Comparison of ENCODE assay signal across 29 cellular contexts in genomic region chr10:100760726-100761125, GRCh38. TPM values are rescaled to one million over a fixed set of nuclear protein-coding genes. Genes with fewer than 3 reads are reported as not detected.
DNase-seq lines count a peak whose midpoint lies in the region; ATAC-seq and TF ChIP-seq lines count a peak whose summit lies in the region.
"Had no signal": no experiment of that assay in that cellular context is flagged by ENCODE, and none has a peak within 500 bp of the region (broad histone marks: within the 10 kb centered on the region; RNA-seq: fewer than 3 reads in every experiment).

No MANE protein-coding gene starts in this region.

- no peak overlapping the region for H3K18ac ChIP-seq in mesendoderm (ENCODE audit: low read length)

- WGBS in mesendoderm (ENCODE audit: extremely low coverage, insufficient coverage, low lambda C conversion rate) = no CpG with 5 or more reads among the region's 5 CpGs
- 32% methylated on average over 5 of the region's 5 CpGs for whole genome bisulfite sequencing in esophagus muscularis mucosa

- H3K4me2 ChIP-seq in mesendoderm (ENCODE audit: low read length) = no peak overlapping the region
- H3K4me2 ChIP-seq: BLaER1 had no signal

- no peak overlapping the region for H4K8ac ChIP-seq in mesendoderm (ENCODE audit: low read depth, low read length)

- ATAC-seq in upper lobe of right lung (no peak), HG03280 (IDR thresholded peaks at IDR 0.05; ENCODE audit: unreplicated experiment) (no peak)
- ATAC-seq: GM12878 had no signal

- no peak overlapping the region for H3K56ac ChIP-seq in mesendoderm (ENCODE audit: low read length)

- H2BK120ac ChIP-seq in mesendoderm (ENCODE audit: low read depth, low read length) = no peak overlapping the region

- no peak for TF ChIP-seq EP300 in esophagus muscularis mucosa (IDR thresholded peaks at IDR 0.05)

- no peaks in the 10 kb centered on the region for H3K79me1 ChIP-seq in mesendoderm (ENCODE audit: low read length)

- no peaks in the 10 kb centered on the region for H3K9me3 ChIP-seq in HEK293 (ENCODE audit: control insufficient read depth, insufficient read depth, low read depth, low read length)
- no peaks in the 10 kb centered on the region for H3K9me3 ChIP-seq in upper lobe of right lung
- no peaks in the 10 kb centered on the region for H3K9me3 ChIP-seq in esophagus muscularis mucosa
- H3K9me3 ChIP-seq: BE2C, BLaER1 had no signal

- no peak overlapping the region for H3K4me3 ChIP-seq in HEK293 (ENCODE audit: low read depth, low read length)
- H3K4me3 ChIP-seq in mesendoderm (ENCODE audit: low read length) = no peak overlapping the region
- no peak overlapping the region for H3K4me3 ChIP-seq in upper lobe of right lung
- no peak overlapping the region for H3K4me3 ChIP-seq in esophagus muscularis mucosa
- H3K4me3 ChIP-seq: BLaER1, GM12878 had no signal

- H3K23ac ChIP-seq in mesendoderm (ENCODE audit: low read length) = no peak overlapping the region

- no peaks in the 10 kb centered on the region for H3K4me1 ChIP-seq in HEK293 (ENCODE audit: control insufficient read depth, insufficient read depth, low read length)
- H3K4me1 ChIP-seq in mesendoderm (ENCODE audit: control insufficient read depth, low read depth, low read length) = peaks cover 18% of the 10 kb centered on the region
- H3K4me1 ChIP-seq in upper lobe of right lung = no peaks in the 10 kb centered on the region
- no peaks in the 10 kb centered on the region for H3K4me1 ChIP-seq in esophagus muscularis mucosa
- H3K4me1 ChIP-seq: BLaER1 had no signal

- peak; percentile 94 for DNase-seq in mesendoderm
- DNase-seq in posterior vena cava (ENCODE audit: low spot score) = peak; percentile 23
- peak; percentile 25 for DNase-seq in upper lobe of right lung
- no peak for DNase-seq in NCI-H2196 (lab: John Stamatoyannopoulos, UW; ENCODE audit: unreplicated experiment)
- DNase-seq in esophagus muscularis mucosa (ENCODE audit: extremely low spot score) = no peak
- no peak for DNase-seq in RWPE1 (ENCODE audit: low spot score)
- DNase-seq: 8988T; ACHN; BE2C; C1 segment of cervical spinal cord; CD4-positive, alpha-beta memory T cell; CD4-positive, CD25-positive, alpha-beta regulatory T cell; CD8-positive, alpha-beta memory T cell; COR-L47; DMS 273 treated with DMSO at 0.1 percent for 48 hours; DMS153; DMS53; DMS79; DND-41; EL; GDM1 had no signal

- H2BK5ac ChIP-seq in mesendoderm (ENCODE audit: low read length) = no peak overlapping the region

- TF ChIP-seq CTCF in HEK293 (tag by site-specific recombination; IDR thresholded peaks at IDR 0.05) (no peak), upper lobe of right lung (IDR thresholded peaks at IDR 0.05) (no peak), esophagus muscularis mucosa (IDR thresholded peaks at IDR 0.05) (no peak), RWPE1 (conservative IDR thresholded peaks at IDR 0.05; ENCODE audit: low read depth) (no peak)

- H3K4ac ChIP-seq in mesendoderm (ENCODE audit: low read depth, low read length) = no peak overlapping the region

- H2AK5ac ChIP-seq in mesendoderm (ENCODE audit: low read length) = no peak overlapping the region

- H4K5ac ChIP-seq in mesendoderm (ENCODE audit: low read length) = no peak overlapping the region

- H3K79me2 ChIP-seq in mesendoderm (ENCODE audit: control insufficient read depth, insufficient read depth, low read length) = no peaks in the 10 kb centered on the region

- intact Hi-C loops in posterior vena cava (cut with DNase I) (no loop called here), upper lobe of right lung (cut with DNase I) (no loop called here), esophagus muscularis mucosa (cut with DNase I) (no loop called here)

- H3K27ac ChIP-seq in HEK293 (ENCODE audit: extremely low read depth, low read depth, low read length) (no peak overlapping the region), mesendoderm (ENCODE audit: low read depth, low read length) (no peak overlapping the region), upper lobe of right lung (no peak overlapping the region), esophagus muscularis mucosa (replicated peaks in 1 of 4) (no peak overlapping the region), RWPE1 (no peak overlapping the region)
- H3K27ac ChIP-seq: BLaER1 had no signal

- POLR2A ChIA-PET in HEK293 (lab: Yijun Ruan, JAX) (no interaction called here), RWPE1 (lab: Yijun Ruan, JAX; ENCODE audit: low non-redundant PET) (no interaction called here)

- no peak overlapping the region for H2BK15ac ChIP-seq in mesendoderm (replicated peaks; ENCODE audit: low read depth)

- TF ChIP-seq POLR2A in esophagus muscularis mucosa (IDR thresholded peaks at IDR 0.05; ENCODE audit: low read depth) = no peak

- H3K27me3 ChIP-seq in mesendoderm (ENCODE audit: insufficient read depth, low read length, poor library complexity) (peaks cover 9% of the 10 kb centered on the region), upper lobe of right lung (peaks cover 75% of the 10 kb centered on the region), esophagus muscularis mucosa (peaks cover 0 to 79% (median 0%) of the 10 kb centered on the region in 4 donors)

- peaks cover 0 to 6% of the 10 kb centered on the region in 2 experiments; a peak in 1 of 3 replicates for H3K36me3 ChIP-seq in HEK293 (ENCODE audit: control insufficient read depth in 2 of 2, insufficient read depth in 1 of 2, low read length in 2 of 2)
- H3K36me3 ChIP-seq in mesendoderm (ENCODE audit: control insufficient read depth, insufficient read depth, low read length) = no peaks in the 10 kb centered on the region
- no peaks in the 10 kb centered on the region for H3K36me3 ChIP-seq in upper lobe of right lung
- H3K36me3 ChIP-seq in esophagus muscularis mucosa = no peaks in the 10 kb centered on the region
- H3K36me3 ChIP-seq: BE2C, BLaER1 had no signal

- H3K9ac ChIP-seq in mesendoderm (ENCODE audit: low read length) = no peak overlapping the region
- H3K9ac ChIP-seq: BLaER1 had no signal

- CTCF ChIA-PET in HEK293 (lab: Yijun Ruan, JAX) = no interaction called here
- CTCF ChIA-PET in RWPE1 (lab: Yijun Ruan, JAX) = interaction anchor here (0.6 to 0.9 kb wide), 2 partner anchors 65 to 199 kb away, joined by 3 to 4 read pairs; no protein-coding TSS in a partner anchor

TF ChIP-seq in HEK293, 187 proteins besides CTCF, POLR2A, EP300 and RAD21:
- TF ChIP-seq ZNF274 (IDR thresholded peaks at IDR 0.05; ENCODE audit: low read length) = no peak
- no peak for TF ChIP-seq ZNF274 (tag by site-specific recombination; IDR thresholded peaks at IDR 0.05; ENCODE audit: borderline replicate concordance)
- no peak for TF ChIP-seq ZNF544 (tag by site-specific recombination; IDR thresholded peaks at IDR 0.05)
- TF ChIP-seq ZNF10 (tag by site-specific recombination; IDR thresholded peaks at IDR 0.05) = no peak
- peak; percentile 35 for TF ChIP-seq ZIC2 (tag by site-specific recombination; IDR thresholded peaks at IDR 0.05)
- no peak for TF ChIP-seq PRDM2 (tag by site-specific recombination; IDR thresholded peaks at IDR 0.05; ENCODE audit: borderline replicate concordance)
- TF ChIP-seq ZNF157 (tag by site-specific recombination; IDR thresholded peaks at IDR 0.05) = no peak

RNA-seq across cellular contexts. Expression of gene PAX2, which starts 15.3 kb away (rescaled TPM):
- polyA plus RNA-seq in mesendoderm (2013, experiment 1 of 2) = not detected
- polyA plus RNA-seq in mesendoderm (2013, experiment 2 of 2) = 0.03 TPM
- total RNA-seq in posterior vena cava = not detected
- not detected for total RNA-seq in upper lobe of right lung
- not detected for total RNA-seq in esophagus muscularis mucosa
- total RNA-seq: A673; CD4-positive, alpha-beta memory T cell; CD4-positive, CD25-positive, alpha-beta regulatory T cell; Daoy; GM12878 had no signal
- polyA plus RNA-seq: AG04450; CD14-positive monocyte; CD4-positive, alpha-beta memory T cell; CD8-positive, alpha-beta memory T cell; GM12878 had no signal

Comparison
In these comparisons a context has a peak if more than half of its experiments do, and no peak if none do; other contexts are left out.
1. DNase-seq: peak in mesendoderm (single experiment), posterior vena cava (single experiment) and upper lobe of right lung (single experiment); none in NCI-H2196 (single experiment), esophagus muscularis mucosa (single experiment) and RWPE1 (single experiment).